Comparison of ENCODE assay signal across 20 cellular contexts in genomic region chr9:61673664-61674381, GRCh38.
DNase-seq lines count a peak whose midpoint lies in the region; ATAC-seq, FAIRE-seq and TF ChIP-seq lines count a peak whose summit lies in the region.
"Had no signal": no experiment of that assay in that cellular context is flagged by ENCODE, and none has a peak within 500 bp of the region (broad histone marks: within the 10 kb centered on the region; RNA-seq: fewer than 3 reads in every experiment).

No MANE protein-coding gene starts in this region.

- no peak for TF ChIP-seq CTCF in coronary artery (IDR thresholded peaks at IDR 0.05)
- no peak for TF ChIP-seq CTCF in osteocyte (IDR thresholded peaks at IDR 0.05)

- no peaks in the 10 kb centered on the region for H3K27me3 ChIP-seq in right cardiac atrium (ENCODE audit: control insufficient read depth, insufficient read depth)
- H3K27me3 ChIP-seq: BE2C, MG63 had no signal

- H3K27ac Mint-ChIP-seq in osteocyte (ENCODE audit: unreplicated experiment): no peak overlapping the region
- H3K27ac Mint-ChIP-seq: CD4-positive, alpha-beta memory T cell had no signal

- H3K36me3 Mint-ChIP-seq in osteocyte (ENCODE audit: unreplicated experiment): no peaks in the 10 kb centered on the region

- peaks cover 30% of the 10 kb centered on the region for H3K9me3 Mint-ChIP-seq in osteocyte (ENCODE audit: unreplicated experiment)

- peak; percentile 63 for DNase-seq in cardiac septum (ENCODE audit: low spot score)
- DNase-seq in right cardiac atrium: no peak
- peak; percentile 62 for DNase-seq in coronary artery (ENCODE audit: low spot score)
- DNase-seq in osteocyte (ENCODE audit: extremely low spot score, unreplicated experiment): peak; percentile 80
- DNase-seq in urothelium cell line (ENCODE audit: low spot score): no peak
- DNase-seq in AML-193 (lab: John Stamatoyannopoulos, UW): no peak
- no peak for DNase-seq in stimulated activated CD8-positive, alpha-beta memory T cell treated with anti-CD3 and anti-CD28 coated beads, Interleukin-4, amount 100 ng/mL, for 48 hours
- DNase-seq: BE2C; Calu3; CD4-positive, alpha-beta memory T cell; DMS79; GM23248; HCEC 1CT; IMR-90; Karpas-422; MG63; NCI-H1092; NCI-H187; NCI-H2171; NCI-H446 treated with DMSO at 0.1 percent for 48 hours had no signal

- H3K4me1 ChIP-seq in right cardiac atrium (ENCODE audit: control insufficient read depth, insufficient read depth, low read length): no peaks in the 10 kb centered on the region
- H3K4me1 ChIP-seq: BE2C had no signal

- intact Hi-C loops in cardiac septum (cut with DNase I) (no loop called here), right cardiac atrium (cut with DNase I) (no loop called here)

- 69% methylated on average over 39 of the region's 39 CpGs for WGBS in right cardiac atrium

- no peaks in the 10 kb centered on the region for H3K27me3 Mint-ChIP-seq in osteocyte (ENCODE audit: unreplicated experiment)

- H3K27ac ChIP-seq in right cardiac atrium (ENCODE audit: low read length) (no peak overlapping the region), coronary artery (no peak overlapping the region)
- H3K27ac ChIP-seq: GM23248 had no signal

- FAIRE-seq in urothelium cell line (lab: Jason Lieb, UNC): no peak

- H3K4me1 Mint-ChIP-seq in osteocyte (ENCODE audit: unreplicated experiment): no peaks in the 10 kb centered on the region

- no peak overlapping the region for H3K4me3 Mint-ChIP-seq in osteocyte (ENCODE audit: unreplicated experiment)
- H3K4me3 Mint-ChIP-seq: CD4-positive, alpha-beta memory T cell had no signal

- H3K4me3 ChIP-seq in right cardiac atrium (ENCODE audit: low read length) (no peak overlapping the region), coronary artery (no peak overlapping the region)
- H3K4me3 ChIP-seq: GM23248, MG63 had no signal

- H3K9me3 ChIP-seq in right cardiac atrium (ENCODE audit: control insufficient read depth, low read length): no peaks in the 10 kb centered on the region
- H3K9me3 ChIP-seq: BE2C, MG63 had no signal

- no peak for ATAC-seq in right cardiac atrium

Comparison
In these comparisons a context has a peak if more than half of its experiments do, and no peak if none do; other contexts are left out.
1. DNase-seq: peak in cardiac septum (single experiment), coronary artery (single experiment) and osteocyte (single experiment); none in right cardiac atrium (0 of 3), urothelium cell line (single experiment), AML-193 (0 of 2) and stimulated activated CD8-positive, alpha-beta memory T cell treated with anti-CD3 and anti-CD28 coated beads, Interleukin-4, amount 100 ng/mL, for 48 hours (single experiment).